In the genomic region with DNA sequence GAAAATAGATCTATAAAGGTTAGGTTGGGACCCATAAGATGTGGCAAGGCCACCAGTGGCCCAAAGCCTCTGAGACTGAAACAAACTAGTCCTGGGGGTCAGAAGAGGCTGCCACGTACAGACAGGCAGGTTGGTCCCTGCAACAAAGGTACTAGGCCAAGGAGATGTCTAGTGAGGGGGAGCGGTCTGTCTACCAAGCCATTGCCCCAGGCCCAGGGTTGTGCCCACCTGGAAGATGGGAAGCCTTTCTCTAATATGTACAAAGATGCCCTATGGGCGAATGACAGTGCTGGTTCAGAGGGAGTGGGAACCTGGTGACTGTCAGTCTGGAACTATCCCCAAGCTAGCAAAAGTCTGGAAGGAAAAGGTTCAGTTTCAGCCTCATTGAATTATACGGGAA, we compare ENCODE assay signal across 32 cellular contexts.
DNase-seq lines count a peak whose midpoint lies in the region; FAIRE-seq and TF ChIP-seq lines count a peak whose summit lies in the region.
"Had no signal": no experiment of that assay in that cellular context is flagged by ENCODE, and none has a peak within 500 bp of the region (broad histone marks: within the 10 kb centered on the region; RNA-seq: fewer than 3 reads in every experiment).

No MANE protein-coding gene starts in this region.

- TF ChIP-seq POLR2A in H1 (IDR thresholded peaks at IDR 0.05; ENCODE audit: control extremely low read depth in 1 of 2, low read depth in 2 of 2, low read length in 2 of 2): no peak

- no peak overlapping the region for H2BK120ac ChIP-seq in H1 (replicated peaks; ENCODE audit: low read depth, low read length)

- no peak overlapping the region for H3K27ac ChIP-seq in H1 (ENCODE audit: low read depth, low read length)
- H3K27ac ChIP-seq: 22Rv1; A549; BLaER1; BLaER1 treated with 17β-estradiol and CSF1 and Interleukin-3, amounts not matched to agents 10 nM and 100 nM; C4-2B had no signal

- H3K9ac ChIP-seq in H1 (replicated peaks in 1 of 4; ENCODE audit: extremely low read depth in 1 of 4, low read depth in 3 of 4, low read length in 3 of 4): no peak overlapping the region
- H3K9ac ChIP-seq: BLaER1; BLaER1 treated with 17β-estradiol and CSF1 and Interleukin-3, amounts not matched to agents 10 nM and 100 nM had no signal

- no peaks in the 10 kb centered on the region for H3K9me3 ChIP-seq in H1 (ENCODE audit: insufficient read depth in 2 of 2, low read depth in 1 of 2, low read length in 1 of 2)
- H3K9me3 ChIP-seq: A549; BE2C; BLaER1; BLaER1 treated with 17β-estradiol and CSF1 and Interleukin-3, amounts not matched to agents 10 nM and 100 nM; Caco-2 had no signal

- H3K14ac ChIP-seq in H1 (ENCODE audit: insufficient read length): no peak overlapping the region

- no peak overlapping the region for H4K91ac ChIP-seq in H1 (replicated peaks; ENCODE audit: insufficient read length, low read length)

- H3K23ac ChIP-seq in H1 (ENCODE audit: insufficient read length): no peak overlapping the region

- no peaks in the 10 kb centered on the region for H3K36me3 ChIP-seq in H1 (ENCODE audit: control insufficient read depth in 2 of 4, insufficient read depth in 4 of 4, low read length in 3 of 4)
- H3K36me3 ChIP-seq: BE2C; BLaER1; BLaER1 treated with 17β-estradiol and CSF1 and Interleukin-3, amounts not matched to agents 10 nM and 100 nM had no signal

- no peaks in the 10 kb centered on the region for H3K79me1 ChIP-seq in H1 (ENCODE audit: low read depth, low read length)

- no peak overlapping the region for H2AK5ac ChIP-seq in H1 (ENCODE audit: low read depth, low read length)

- no peak overlapping the region for H3K18ac ChIP-seq in H1 (ENCODE audit: extremely low read depth, low read length)

- H3K23me2 ChIP-seq in H1 (ENCODE audit: low read depth, low read length): peaks cover 2% of the 10 kb centered on the region; the same call in 1 of the 2 replicates

- H3K4me2 ChIP-seq in H1 (ENCODE audit: insufficient read depth in 1 of 2, low read depth in 2 of 2, low read length in 2 of 2): no peak overlapping the region
- H3K4me2 ChIP-seq: A549; BLaER1; BLaER1 treated with 17β-estradiol and CSF1 and Interleukin-3, amounts not matched to agents 10 nM and 100 nM had no signal

- TF ChIP-seq RAD21 in H1 (IDR thresholded peaks at IDR 0.05 in 1 of 2, conservative IDR thresholded peaks at IDR 0.05 in 1 of 2; ENCODE audit: low read depth in 2 of 2, low read length in 2 of 2): no peak

- no peaks in the 10 kb centered on the region for H3K79me2 ChIP-seq in H1 (ENCODE audit: control insufficient read depth in 1 of 2, insufficient read depth in 2 of 2, low read length in 2 of 2)

- H3K4me1 ChIP-seq in H1 (replicated peaks in 1 of 4; ENCODE audit: control insufficient read depth in 3 of 4, insufficient read depth in 4 of 4, low read length in 3 of 4): peaks cover 0 to 5% (median under 1%) of the 10 kb centered on the region in 4 experiments; a peak in 1 of 7 replicates
- H3K4me1 ChIP-seq: BE2C had no signal

- H3K56ac ChIP-seq in H1 (replicated peaks; ENCODE audit: insufficient read length, low read depth, low read length): no peak overlapping the region

- H4K8ac ChIP-seq in H1 (ENCODE audit: extremely low read depth, insufficient read depth, low read length): no peak overlapping the region

- no peak overlapping the region for H3K4me3 ChIP-seq in H1 (ENCODE audit: extremely low read depth in 1 of 4, insufficient read depth in 2 of 4, low read depth in 3 of 4, low read length in 4 of 4)
- H3K4me3 ChIP-seq: A549; BLaER1; BLaER1 treated with 17β-estradiol and CSF1 and Interleukin-3, amounts not matched to agents 10 nM and 100 nM had no signal

- CTCF ChIA-PET in H1 (lab: Charles Lee; ENCODE audit: partially characterized antibody): interaction anchor here (1.2 kb wide), 1 partner anchor 11 kb away, joined by 4 read pairs; no protein-coding TSS in a partner anchor

- H4K5ac ChIP-seq in H1 (ENCODE audit: insufficient read length, low read depth, low read length): no peak overlapping the region

- no peak for TF ChIP-seq CTCF in H1 (IDR thresholded peaks at IDR 0.05; ENCODE audit: control extremely low read depth in 1 of 3, insufficient read depth in 1 of 3, low read depth in 1 of 3, low read length in 3 of 3)

- DNase-seq in H1 (ENCODE audit: low read depth in 1 of 2, low spot score in 2 of 2) (no peak), mesenteric fat pad (ENCODE audit: low spot score) (peak; percentile 62), posterior vena cava (ENCODE audit: low spot score) (peak; percentile 52), UCSD-AML1 (lab: John Stamatoyannopoulos, UW; ENCODE audit: unreplicated experiment) (no peak)
- DNase-seq in stimulated activated CD4-positive, alpha-beta T cell treated with anti-CD3 and anti-CD28 coated beads, Interleukin-4, amount 100 ng/mL, for 4 hours: no peak
- DNase-seq in activated CD8-positive, alpha-beta memory T cell treated with anti-CD3 and anti-CD28 coated beads, Interleukin-2, amount 50 U/mL, for 4 hours: no peak
- DNase-seq: 8988T; ACHN; AML-193; BE2C; C1 segment of cervical spinal cord; Caco-2; Calu3; CD4-positive, alpha-beta memory T cell; CD4-positive, alpha-beta T cell; CD4-positive, CD25-positive, alpha-beta regulatory T cell; CD8-positive, alpha-beta memory T cell; CD8-positive, alpha-beta T cell; COR-L47; DMS 273 treated with DMSO at 0.1 percent for 48 hours; DMS153; DMS53; DMS79; DMS79 treated with DMSO at 0.1 percent for 48 hours; DND-41 had no signal

- no peaks in the 10 kb centered on the region for H3K27me3 ChIP-seq in H1 (replicated peaks in 1 of 4; ENCODE audit: control insufficient read depth in 3 of 4, extremely low read depth in 1 of 4, insufficient read depth in 3 of 4, low read length in 3 of 4)
- H3K27me3 ChIP-seq: BLaER1; BLaER1 treated with 17β-estradiol and CSF1 and Interleukin-3, amounts not matched to agents 10 nM and 100 nM had no signal

- no peak overlapping the region for H3K4ac ChIP-seq in H1 (replicated peaks; ENCODE audit: insufficient read length, low read depth, low read length)

- no peak overlapping the region for H2AFZ ChIP-seq in H1 (ENCODE audit: low read length)

- peak overlapping the region; percentile 7; the same call in 1 of the 2 replicates for H2BK12ac ChIP-seq in H1 (ENCODE audit: low read depth, low read length)

- no peak overlapping the region for H2BK20ac ChIP-seq in H1 (ENCODE audit: low read length)

- FAIRE-seq in H1 (lab: Jason Lieb, UNC): no peak
- FAIRE-seq: A204.1, A549, D721Med had no signal

- H4K20me1 ChIP-seq in H1 (replicated peaks in 1 of 2; ENCODE audit: control insufficient read depth in 1 of 2, insufficient read depth in 2 of 2, low read length in 2 of 2): no peaks in the 10 kb centered on the region
- H4K20me1 ChIP-seq: BLaER1 had no signal

- 81% methylated on average over 4 of the region's 4 CpGs; no CpG with 5 or more reads in 1 of the 2 experiments for WGBS in H1 (ENCODE audit: extremely low coverage in 1 of 2, insufficient coverage in 1 of 2, insufficient read length in 1 of 2, insufficient replicate concordance in 2 of 2, low coverage in 1 of 2, low lambda C conversion rate in 2 of 2, missing lambda C conversion rate in 1 of 2), 2 experiments

- intact Hi-C loops in posterior vena cava (cut with DNase I): no loop called here

- H2BK5ac ChIP-seq in H1 (ENCODE audit: low read depth, low read length): no peak overlapping the region

- H2BK15ac ChIP-seq in H1 (ENCODE audit: low read length): no peak overlapping the region

- no peak for TF ChIP-seq EP300 in H1 (IDR thresholded peaks at IDR 0.05; ENCODE audit: borderline replicate concordance in 1 of 2, low read depth in 2 of 2, low read length in 2 of 2)

- POLR2A ChIA-PET in H1 (lab: Charles Lee; ENCODE audit: partially characterized antibody): no interaction called here

TF ChIP-seq in H1, 55 proteins besides CTCF, POLR2A, EP300 and RAD21:
- TF ChIP-seq POLR2AphosphoS5 (IDR thresholded peaks at IDR 0.05; ENCODE audit: low read depth, low read length): no peak
- no peak for TF ChIP-seq TEAD4 (IDR thresholded peaks at IDR 0.05; ENCODE audit: low read depth, low read length)
- no peak for TF ChIP-seq MAFK (IDR thresholded peaks at IDR 0.05; ENCODE audit: low read depth, low read length)
- no peak for TF ChIP-seq CTBP2 (IDR thresholded peaks at IDR 0.05; ENCODE audit: borderline replicate concordance, insufficient read depth, insufficient read length, low read length)
- no peak for TF ChIP-seq SUZ12 (IDR thresholded peaks at IDR 0.05; ENCODE audit: low read length)
- no peak for TF ChIP-seq TCF12 (IDR thresholded peaks at IDR 0.05; ENCODE audit: low read depth, low read length)
- no peak for TF ChIP-seq NANOG (IDR thresholded peaks at IDR 0.05; ENCODE audit: insufficient read depth, low read depth, low read length, poor library complexity, severe bottlenecking)
- TF ChIP-seq TBP (IDR thresholded peaks at IDR 0.05; ENCODE audit: low read depth, low read length): no peak

Comparison
In these comparisons a context has a peak if more than half of its experiments do, and no peak if none do; other contexts are left out.
1. DNase-seq: peak in mesenteric fat pad (single experiment) and posterior vena cava (single experiment); none in H1 (0 of 2), UCSD-AML1 (single experiment), stimulated activated CD4-positive, alpha-beta T cell treated with anti-CD3 and anti-CD28 coated beads, Interleukin-4, amount 100 ng/mL, for 4 hours (0 of 2) and activated CD8-positive, alpha-beta memory T cell treated with anti-CD3 and anti-CD28 coated beads, Interleukin-2, amount 50 U/mL, for 4 hours (single experiment).